1 cellular context compared by ENCODE assay signal in the genomic region with DNA sequence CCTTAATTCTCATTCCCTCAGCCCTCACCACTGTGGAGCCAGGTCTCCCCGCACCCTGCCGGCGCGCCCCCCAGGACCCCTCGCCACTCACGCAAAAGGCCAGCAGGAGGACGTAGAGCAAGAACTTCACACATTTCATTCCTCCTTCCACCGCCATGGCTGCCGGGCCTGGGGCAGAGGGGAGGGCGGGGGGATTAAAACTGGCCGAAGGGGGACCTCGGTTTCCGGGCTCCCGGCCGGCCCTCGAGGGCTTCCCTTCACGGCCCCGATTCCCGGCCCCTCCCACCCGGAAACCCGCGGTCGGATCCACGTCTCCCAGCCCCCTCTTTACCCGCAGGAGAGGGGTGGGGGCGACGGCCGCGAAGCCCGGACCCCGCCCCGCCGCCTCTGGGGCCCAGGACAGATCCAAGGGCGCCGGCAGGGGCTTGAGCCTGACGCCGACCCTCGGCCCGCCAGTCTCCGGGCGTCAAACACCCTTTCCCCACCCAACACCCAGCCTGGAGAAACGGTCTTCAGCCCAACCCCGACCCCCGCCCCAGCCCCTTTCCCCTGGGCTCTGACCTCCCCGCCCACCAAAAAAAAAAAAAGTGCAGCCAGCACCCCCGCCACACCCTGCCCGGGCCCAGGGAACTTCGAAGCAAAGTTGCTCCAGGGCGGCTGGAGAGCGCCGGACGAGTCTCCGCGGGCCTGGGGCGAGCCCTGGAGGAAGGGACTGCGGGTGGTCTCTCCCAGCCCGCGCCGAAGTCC.
TF ChIP-seq lines count a peak whose summit lies in the region.

No MANE protein-coding gene starts in this region.

TF ChIP-seq in HepG2, 621 proteins besides CTCF, POLR2A, EP300 and RAD21 (continues in another document):
- TF ChIP-seq CBFB (CRISPR knock-in tag; IDR thresholded peaks at IDR 0.05) (no peak), ELF1 (CRISPR knock-in tag; IDR thresholded peaks at IDR 0.05) (peak; percentile 54; the same call in 1 of the 2 replicates), ZNF879 (CRISPR knock-in tag; IDR thresholded peaks at IDR 0.05) (no peak), ZBTB7A (CRISPR knock-in tag; IDR thresholded peaks at IDR 0.05) (peak; percentile 34; the same call in 1 of the 2 replicates), GABPB1 (CRISPR knock-in tag; IDR thresholded peaks at IDR 0.05) (peak; percentile 67; the same call in 1 of the 2 replicates), SALL1 (CRISPR knock-in tag; IDR thresholded peaks at IDR 0.05) (peak; percentile 13; the same call in 1 of the 2 replicates), SNAI1 (CRISPR knock-in tag; IDR thresholded peaks at IDR 0.05; ENCODE audit: borderline replicate concordance) (peak; percentile 30; the same call in 1 of the 2 replicates), THAP8 (CRISPR knock-in tag; IDR thresholded peaks at IDR 0.05; ENCODE audit: borderline replicate concordance) (0 out of 2 replicates have a peak, but pooled peaks have one; percentile 10), ZNF674 (CRISPR knock-in tag; IDR thresholded peaks at IDR 0.05; ENCODE audit: low read depth) (peak; percentile 6; the same call in 1 of the 2 replicates), SNAPC2 (CRISPR knock-in tag; IDR thresholded peaks at IDR 0.05) (no peak), ZNF788 (CRISPR knock-in tag; IDR thresholded peaks at IDR 0.05; ENCODE audit: borderline replicate concordance) (0 out of 2 replicates have a peak, but pooled peaks have one; percentile 23), SAP130 (CRISPR knock-in tag; IDR thresholded peaks at IDR 0.05; ENCODE audit: low read depth) (peak; percentile 43; the same call in 1 of the 2 replicates), PITX1 (CRISPR knock-in tag; IDR thresholded peaks at IDR 0.05) (peak; percentile 23; the same call in 1 of the 2 replicates), SOX6 (IDR thresholded peaks at IDR 0.05) (no peak), SOX6 (CRISPR knock-in tag; IDR thresholded peaks at IDR 0.05) (peak; percentile 31; the same call in 1 of the 2 replicates), MLLT10 (CRISPR knock-in tag; IDR thresholded peaks at IDR 0.05) (no peak), YY1 (IDR thresholded peaks at IDR 0.05; ENCODE audit: insufficient read depth, insufficient replicate concordance, low read depth, low read length) (peak; percentile 46), KDM5B (CRISPR knock-in tag; IDR thresholded peaks at IDR 0.05; ENCODE audit: borderline replicate concordance) (0 out of 2 replicates have a peak, but pooled peaks have one; percentile 48), HMG20A (CRISPR knock-in tag; IDR thresholded peaks at IDR 0.05; ENCODE audit: borderline replicate concordance) (no peak), KDM3A (CRISPR knock-in tag; IDR thresholded peaks at IDR 0.05; ENCODE audit: low read depth) (0 out of 2 replicates have a peak, but pooled peaks have one; percentile 18), SP4 (CRISPR knock-in tag; IDR thresholded peaks at IDR 0.05) (peak; percentile 27; the same call in 1 of the 2 replicates), PHF8 (CRISPR knock-in tag; IDR thresholded peaks at IDR 0.05) (peak; percentile 52), HDAC1 (CRISPR knock-in tag; IDR thresholded peaks at IDR 0.05) (0 out of 2 replicates have a peak, but pooled peaks have one; percentile 1), HNRNPLL (IDR thresholded peaks at IDR 0.05; ENCODE audit: low read depth, low read length, poor library complexity, severe bottlenecking) (peak; percentile 26), ZXDC (CRISPR knock-in tag; IDR thresholded peaks at IDR 0.05) (0 out of 2 replicates have a peak, but pooled peaks have one; percentile 10), HNRNPK (IDR thresholded peaks at IDR 0.05; ENCODE audit: low read depth, low read length, poor library complexity, severe bottlenecking) (peak; percentile 47), ZFP91 (CRISPR knock-in tag; IDR thresholded peaks at IDR 0.05; ENCODE audit: borderline replicate concordance) (0 out of 2 replicates have a peak, but pooled peaks have one; percentile 16), PATZ1 (CRISPR knock-in tag; IDR thresholded peaks at IDR 0.05) (peak; percentile 67), IRF1 (CRISPR knock-in tag; IDR thresholded peaks at IDR 0.05; ENCODE audit: low read depth) (no peak), MED1 (CRISPR knock-in tag; IDR thresholded peaks at IDR 0.05) (0 out of 2 replicates have a peak, but pooled peaks have one; percentile 15), ZFYVE20 (CRISPR knock-in tag; IDR thresholded peaks at IDR 0.05; ENCODE audit: borderline replicate concordance, low read depth) (no peak)
- TF ChIP-seq, protein P1, sequence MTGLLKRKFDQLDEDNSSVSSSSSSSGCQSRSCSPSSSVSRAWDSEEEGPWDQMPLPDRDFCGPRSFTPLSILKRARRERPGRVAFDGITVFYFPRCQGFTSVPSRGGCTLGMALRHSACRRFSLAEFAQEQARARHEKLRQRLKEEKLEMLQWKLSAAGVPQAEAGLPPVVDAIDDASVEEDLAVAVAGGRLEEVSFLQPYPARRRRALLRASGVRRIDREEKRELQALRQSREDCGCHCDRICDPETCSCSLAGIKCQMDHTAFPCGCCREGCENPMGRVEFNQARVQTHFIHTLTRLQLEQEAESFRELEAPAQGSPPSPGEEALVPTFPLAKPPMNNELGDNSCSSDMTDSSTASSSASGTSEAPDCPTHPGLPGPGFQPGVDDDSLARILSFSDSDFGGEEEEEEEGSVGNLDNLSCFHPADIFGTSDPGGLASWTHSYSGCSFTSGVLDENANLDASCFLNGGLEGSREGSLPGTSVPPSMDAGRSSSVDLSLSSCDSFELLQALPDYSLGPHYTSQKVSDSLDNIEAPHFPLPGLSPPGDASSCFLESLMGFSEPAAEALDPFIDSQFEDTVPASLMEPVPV (CRISPR knock-in tag; IDR thresholded peaks at IDR 0.05) = 0 out of 2 replicates have a peak, but pooled peaks have one; percentile 1
- TF ChIP-seq, protein P2, sequence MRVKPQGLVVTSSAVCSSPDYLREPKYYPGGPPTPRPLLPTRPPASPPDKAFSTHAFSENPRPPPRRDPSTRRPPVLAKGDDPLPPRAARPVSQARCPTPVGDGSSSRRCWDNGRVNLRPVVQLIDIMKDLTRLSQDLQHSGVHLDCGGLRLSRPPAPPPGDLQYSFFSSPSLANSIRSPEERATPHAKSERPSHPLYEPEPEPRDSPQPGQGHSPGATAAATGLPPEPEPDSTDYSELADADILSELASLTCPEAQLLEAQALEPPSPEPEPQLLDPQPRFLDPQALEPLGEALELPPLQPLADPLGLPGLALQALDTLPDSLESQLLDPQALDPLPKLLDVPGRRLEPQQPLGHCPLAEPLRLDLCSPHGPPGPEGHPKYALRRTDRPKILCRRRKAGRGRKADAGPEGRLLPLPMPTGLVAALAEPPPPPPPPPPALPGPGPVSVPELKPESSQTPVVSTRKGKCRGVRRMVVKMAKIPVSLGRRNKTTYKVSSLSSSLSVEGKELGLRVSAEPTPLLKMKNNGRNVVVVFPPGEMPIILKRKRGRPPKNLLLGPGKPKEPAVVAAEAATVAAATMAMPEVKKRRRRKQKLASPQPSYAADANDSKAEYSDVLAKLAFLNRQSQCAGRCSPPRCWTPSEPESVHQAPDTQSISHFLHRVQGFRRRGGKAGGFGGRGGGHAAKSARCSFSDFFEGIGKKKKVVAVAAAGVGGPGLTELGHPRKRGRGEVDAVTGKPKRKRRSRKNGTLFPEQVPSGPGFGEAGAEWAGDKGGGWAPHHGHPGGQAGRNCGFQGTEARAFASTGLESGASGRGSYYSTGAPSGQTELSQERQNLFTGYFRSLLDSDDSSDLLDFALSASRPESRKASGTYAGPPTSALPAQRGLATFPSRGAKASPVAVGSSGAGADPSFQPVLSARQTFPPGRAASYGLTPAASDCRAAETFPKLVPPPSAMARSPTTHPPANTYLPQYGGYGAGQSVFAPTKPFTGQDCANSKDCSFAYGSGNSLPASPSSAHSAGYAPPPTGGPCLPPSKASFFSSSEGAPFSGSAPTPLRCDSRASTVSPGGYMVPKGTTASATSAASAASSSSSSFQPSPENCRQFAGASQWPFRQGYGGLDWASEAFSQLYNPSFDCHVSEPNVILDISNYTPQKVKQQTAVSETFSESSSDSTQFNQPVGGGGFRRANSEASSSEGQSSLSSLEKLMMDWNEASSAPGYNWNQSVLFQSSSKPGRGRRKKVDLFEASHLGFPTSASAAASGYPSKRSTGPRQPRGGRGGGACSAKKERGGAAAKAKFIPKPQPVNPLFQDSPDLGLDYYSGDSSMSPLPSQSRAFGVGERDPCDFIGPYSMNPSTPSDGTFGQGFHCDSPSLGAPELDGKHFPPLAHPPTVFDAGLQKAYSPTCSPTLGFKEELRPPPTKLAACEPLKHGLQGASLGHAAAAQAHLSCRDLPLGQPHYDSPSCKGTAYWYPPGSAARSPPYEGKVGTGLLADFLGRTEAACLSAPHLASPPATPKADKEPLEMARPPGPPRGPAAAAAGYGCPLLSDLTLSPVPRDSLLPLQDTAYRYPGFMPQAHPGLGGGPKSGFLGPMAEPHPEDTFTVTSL (CRISPR knock-in tag; IDR thresholded peaks at IDR 0.05; ENCODE audit: borderline replicate concordance) = 0 out of 2 replicates have a peak, but pooled peaks have one; percentile 16
- TF ChIP-seq, protein P3, sequence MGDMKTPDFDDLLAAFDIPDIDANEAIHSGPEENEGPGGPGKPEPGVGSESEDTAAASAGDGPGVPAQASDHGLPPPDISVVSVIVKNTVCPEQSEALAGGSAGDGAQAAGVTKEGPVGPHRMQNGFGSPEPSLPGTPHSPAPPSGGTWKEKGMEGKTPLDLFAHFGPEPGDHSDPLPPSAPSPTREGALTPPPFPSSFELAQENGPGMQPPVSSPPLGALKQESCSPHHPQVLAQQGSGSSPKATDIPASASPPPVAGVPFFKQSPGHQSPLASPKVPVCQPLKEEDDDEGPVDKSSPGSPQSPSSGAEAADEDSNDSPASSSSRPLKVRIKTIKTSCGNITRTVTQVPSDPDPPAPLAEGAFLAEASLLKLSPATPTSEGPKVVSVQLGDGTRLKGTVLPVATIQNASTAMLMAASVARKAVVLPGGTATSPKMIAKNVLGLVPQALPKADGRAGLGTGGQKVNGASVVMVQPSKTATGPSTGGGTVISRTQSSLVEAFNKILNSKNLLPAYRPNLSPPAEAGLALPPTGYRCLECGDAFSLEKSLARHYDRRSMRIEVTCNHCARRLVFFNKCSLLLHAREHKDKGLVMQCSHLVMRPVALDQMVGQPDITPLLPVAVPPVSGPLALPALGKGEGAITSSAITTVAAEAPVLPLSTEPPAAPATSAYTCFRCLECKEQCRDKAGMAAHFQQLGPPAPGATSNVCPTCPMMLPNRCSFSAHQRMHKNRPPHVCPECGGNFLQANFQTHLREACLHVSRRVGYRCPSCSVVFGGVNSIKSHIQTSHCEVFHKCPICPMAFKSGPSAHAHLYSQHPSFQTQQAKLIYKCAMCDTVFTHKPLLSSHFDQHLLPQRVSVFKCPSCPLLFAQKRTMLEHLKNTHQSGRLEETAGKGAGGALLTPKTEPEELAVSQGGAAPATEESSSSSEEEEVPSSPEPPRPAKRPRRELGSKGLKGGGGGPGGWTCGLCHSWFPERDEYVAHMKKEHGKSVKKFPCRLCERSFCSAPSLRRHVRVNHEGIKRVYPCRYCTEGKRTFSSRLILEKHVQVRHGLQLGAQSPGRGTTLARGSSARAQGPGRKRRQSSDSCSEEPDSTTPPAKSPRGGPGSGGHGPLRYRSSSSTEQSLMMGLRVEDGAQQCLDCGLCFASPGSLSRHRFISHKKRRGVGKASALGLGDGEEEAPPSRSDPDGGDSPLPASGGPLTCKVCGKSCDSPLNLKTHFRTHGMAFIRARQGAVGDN (CRISPR knock-in tag; IDR thresholded peaks at IDR 0.05) = peak; percentile 57
